In genomic region chr1:190478193-190479007, GRCh38 we compare ENCODE assay signal across 8 cellular contexts. TPM values are rescaled to one million over a fixed set of nuclear protein-coding genes. Genes with fewer than 3 reads are reported as not detected.
DNase-seq lines count a peak whose midpoint lies in the region; ATAC-seq, FAIRE-seq and TF ChIP-seq lines count a peak whose summit lies in the region.

No MANE protein-coding gene starts in this region.

- H3K36me3 ChIP-seq in stomach smooth muscle (ENCODE audit: control insufficient read depth in 2 of 2, insufficient read depth in 2 of 2, low read length in 2 of 2) (no peaks in the 10 kb centered on the region), SJCRH30 (no peaks in the 10 kb centered on the region)

- TF ChIP-seq POLR2A in H54 (IDR thresholded peaks at IDR 0.05; ENCODE audit: low read depth, low read length) = no peak

- no peak for FAIRE-seq in H54 (lab: Jason Lieb, UNC)

- H3K4me3 ChIP-seq in astrocyte of the spinal cord (ENCODE audit: low read depth, low read length) = peak overlapping the region; percentile 38
- H3K4me3 ChIP-seq in stomach smooth muscle (ENCODE audit: low read length in 2 of 2) = peak overlapping the region; percentile 75
- H3K4me3 ChIP-seq in SJCRH30 = no peak overlapping the region

- H3K27ac ChIP-seq in stomach smooth muscle (ENCODE audit: low read length) (no peak overlapping the region), SJCRH30 (no peak overlapping the region)

- H3K4me1 ChIP-seq in stomach smooth muscle (ENCODE audit: control insufficient read depth, insufficient read depth, low read length) = no peaks in the 10 kb centered on the region
- H3K4me1 ChIP-seq in SJCRH30 = no peaks in the 10 kb centered on the region

- TF ChIP-seq CTCF in astrocyte of the spinal cord (IDR thresholded peaks at IDR 0.05; ENCODE audit: low read depth, low read length) = no peak

- no peaks in the 10 kb centered on the region for H3K9me3 ChIP-seq in stomach smooth muscle (ENCODE audit: control insufficient read depth in 2 of 2, low read length in 2 of 2)
- H3K9me3 ChIP-seq in SJCRH30 (replicated peaks) = no peaks in the 10 kb centered on the region

- ATAC-seq in GM19395 (IDR thresholded peaks at IDR 0.05; ENCODE audit: unreplicated experiment) (peak; percentile 55), HG03571 (IDR thresholded peaks at IDR 0.05; ENCODE audit: unreplicated experiment) (no peak)

- H3K27me3 ChIP-seq in stomach smooth muscle (ENCODE audit: control insufficient read depth in 1 of 2, insufficient read depth in 2 of 2, low read length in 2 of 2) (peaks cover 7 to 26% of the 10 kb centered on the region in 2 donors), SJCRH30 (no peaks in the 10 kb centered on the region)

- DNase-seq in NCI-H146 (lab: John Stamatoyannopoulos, UW) (peak; percentile 54), astrocyte of the spinal cord (ENCODE audit: low read depth, low spot score) (peak; percentile 48), iPS-NIHi7 (ENCODE audit: extremely low spot score) (peak; percentile 18), SJCRH30 (no peak), H54 (ENCODE audit: insufficient read length, low spot score) (no peak)

- in situ Hi-C loops in astrocyte of the spinal cord (cut with HindIII; ENCODE audit: low sequenced_read_pairs) = no loop called here

- H3K9ac ChIP-seq in stomach smooth muscle (ENCODE audit: low read length in 2 of 2) = peak overlapping the region in 1 of 2 donors; percentile 31

RNA-seq across cellular contexts. Expression of gene BRINP3, which starts 0.7 kb away (rescaled TPM):
- not detected in 2 replicates for total RNA-seq in SJCRH30 (2014; rRNA removed; shearing (Covaris generic))

Comparison
In these comparisons a context has a peak if more than half of its experiments do, and no peak if none do; other contexts are left out.
1. DNase-seq: peak in NCI-H146 (single experiment), astrocyte of the spinal cord (single experiment) and iPS-NIHi7 (single experiment); none in SJCRH30 (0 of 2) and H54 (single experiment).